In genomic region chr5:118987988-118988945, GRCh38 we compare ENCODE assay signal across 8 cellular contexts. TPM values are rescaled to one million over a fixed set of nuclear protein-coding genes. Genes with fewer than 3 reads are reported as not detected.
DNase-seq lines count a peak whose midpoint lies in the region; ATAC-seq and FAIRE-seq lines count a peak whose summit lies in the region.

Gene DTWD2 (minus strand): TSS chr5:118988547. CDS start chr5:118988511, 36 bp downstream.

- ATAC-seq in HG03442 (IDR thresholded peaks at IDR 0.05; ENCODE audit: unreplicated experiment) = peak; percentile 93
- ATAC-seq in activated CD4-positive, alpha-beta T cell treated with anti-CD3 and anti-CD28 coated beads for 36 hours = peak; percentile 90

- H3K4me2 ChIP-seq in BLaER1 treated with 17β-estradiol and CSF1 and Interleukin-3, amounts not matched to agents 10 nM and 100 nM = peak within 1 kb of the TSS; percentile 64 to 90 (median 80)

- no peaks in the 10 kb centered on the region for H3K9me3 Mint-ChIP-seq in activated CD4-positive, alpha-beta T cell treated with anti-CD3 and anti-CD28 coated beads for 36 hours (ENCODE audit: low read depth)

- H3K27ac Mint-ChIP-seq in activated CD4-positive, alpha-beta T cell treated with anti-CD3 and anti-CD28 coated beads for 36 hours = peak within 1 kb of the TSS; percentile 34

- no peaks in the 10 kb centered on the region for H3K36me3 Mint-ChIP-seq in activated CD4-positive, alpha-beta T cell treated with anti-CD3 and anti-CD28 coated beads for 36 hours (ENCODE audit: low read depth)

- H3K4me1 ChIP-seq in BLaER1 treated with 17β-estradiol and CSF1 and Interleukin-3, amounts not matched to agents 10 nM and 100 nM = peaks cover 9 to 33% (median 28%) of the 10 kb centered on the region in 10 experiments

- intact Hi-C loops in activated CD4-positive, alpha-beta T cell treated with anti-CD3 and anti-CD28 coated beads for 36 hours (cut with DNase I, micrococcal nuclease) = loop anchor here (1.0 to 10.0 kb wide), 15 partner anchors 49 to 1477 kb away; partner anchors contain the start of genes DMXL1 (in 2 of the 2), HSD17B4 (in 1 of the 2), PRR16 (in 1 of the 2) and TNFAIP8 (in 1 of the 2)

- H3K9me3 ChIP-seq in BLaER1 treated with 17β-estradiol and CSF1 and Interleukin-3, amounts not matched to agents 10 nM and 100 nM (replicated peaks in 1 of 11) = 0 out of 22 replicates have a peak, but pooled peaks cover 0 to 5% (median 0%) of the 10 kb centered on the region in 11 experiments

- CTCF ChIA-PET in activated CD4-positive, alpha-beta T cell treated with anti-CD3 and anti-CD28 coated beads for 36 hours (lab: Charles Lee) = interaction anchor here (0.6 to 3.9 kb wide), 72 partner anchors 8 to 554 kb away, joined by 3 to 88 read pairs (median 4); partner anchors contain the start of genes DMXL1 and HSD17B4

- POLR2A ChIA-PET in activated CD4-positive, alpha-beta T cell treated with anti-CD3 and anti-CD28 coated beads for 36 hours (lab: Charles Lee) = interaction anchor here (0.5 to 0.9 kb wide), 3 partner anchors 150 to 526 kb away, joined by 3 to 4 read pairs (median 4); no protein-coding TSS in a partner anchor

- H3K9ac ChIP-seq in BLaER1 treated with 17β-estradiol and CSF1 and Interleukin-3, amounts not matched to agents 10 nM and 100 nM = peak within 1 kb of the TSS; percentile 74 to 89 (median 85)

- DNase-seq in GM19239 (ENCODE audit: insufficient read length, low spot score) (peak; percentile 84), NCI-H510A (lab: John Stamatoyannopoulos, UW) (peak; percentile 78)
- peak; percentile 96 for DNase-seq in activated CD4-positive, alpha-beta T cell treated with anti-CD3 and anti-CD28 coated beads for 36 hours
- peak; percentile 84 to 91 (median 90) for DNase-seq in stimulated activated CD4-positive, alpha-beta T cell treated with anti-CD3 and anti-CD28 coated beads, Interleukin-1b, Interleukin-23, amount 100 ng/mL, for 24 hours (ENCODE audit: low read depth in 4 of 4, low spot score in 1 of 4)

- H3K4me3 Mint-ChIP-seq in activated CD4-positive, alpha-beta T cell treated with anti-CD3 and anti-CD28 coated beads for 36 hours = peak within 1 kb of the TSS; percentile 63

- peaks cover 1% of the 10 kb centered on the region for H3K27me3 Mint-ChIP-seq in activated CD4-positive, alpha-beta T cell treated with anti-CD3 and anti-CD28 coated beads for 36 hours

- H3K27me3 ChIP-seq in BLaER1 treated with 17β-estradiol and CSF1 and Interleukin-3, amounts not matched to agents 10 nM and 100 nM = no peaks in the 10 kb centered on the region
- H3K27me3 ChIP-seq in layer of hippocampus (ENCODE audit: control insufficient read depth, insufficient read depth, low read length) = no peaks in the 10 kb centered on the region

- no peaks in the 10 kb centered on the region for H4K20me1 ChIP-seq in BLaER1 treated with 17β-estradiol and CSF1 and Interleukin-3, amounts not matched to agents 10 nM and 100 nM

- peak within 1 kb of the TSS; percentile 67 to 90 (median 80) for H3K27ac ChIP-seq in BLaER1 treated with 17β-estradiol and CSF1 and Interleukin-3, amounts not matched to agents 10 nM and 100 nM
- peak within 1 kb of the TSS; percentile 95 for H3K27ac ChIP-seq in cingulate gyrus (ENCODE audit: low read depth, low read length)
- peak within 1 kb of the TSS; percentile 93 for H3K27ac ChIP-seq in layer of hippocampus (ENCODE audit: low read depth, low read length)

- peaks cover 23% of the 10 kb centered on the region for H3K4me1 Mint-ChIP-seq in activated CD4-positive, alpha-beta T cell treated with anti-CD3 and anti-CD28 coated beads for 36 hours

- FAIRE-seq in GM19239 (lab: Jason Lieb, UNC) = peak; percentile 98

- no peaks in the 10 kb centered on the region for H3K36me3 ChIP-seq in BLaER1 treated with 17β-estradiol and CSF1 and Interleukin-3, amounts not matched to agents 10 nM and 100 nM

- H3K4me3 ChIP-seq in BLaER1 treated with 17β-estradiol and CSF1 and Interleukin-3, amounts not matched to agents 10 nM and 100 nM = peak within 1 kb of the TSS; percentile 56 to 83 (median 73)

RNA-seq across cellular contexts. Expression of gene DTWD2, which starts in this region (rescaled TPM):
- 1 to 10 TPM; 3.6 to 4.5 TPM for total RNA-seq in activated CD4-positive, alpha-beta T cell treated with anti-CD3 and anti-CD28 coated beads for 36 hours

Comparison
In these comparisons a context has a peak if more than half of its experiments do, and no peak if none do; other contexts are left out.
1. Peak in every context shown above with its lines: DNase-seq, ATAC-seq, H3K4me3 ChIP-seq and H3K27ac ChIP-seq.